In genomic region chr16:57371494-57372371, GRCh38 we compare ENCODE assay signal across 13 cellular contexts. TPM values are rescaled to one million over a fixed set of nuclear protein-coding genes. Genes with fewer than 3 reads are reported as not detected.
DNase-seq lines count a peak whose midpoint lies in the region; ATAC-seq and TF ChIP-seq lines count a peak whose summit lies in the region.
"Had no signal": no experiment of that assay in that cellular context is flagged by ENCODE, and none has a peak within 500 bp of the region (broad histone marks: within the 10 kb centered on the region; RNA-seq: fewer than 3 reads in every experiment).

No MANE protein-coding gene starts in this region.

- TF ChIP-seq CTCF in 22Rv1 (IDR thresholded peaks at IDR 0.05) (no peak), prostate gland (IDR thresholded peaks at IDR 0.05) (no peak)

- peaks cover 4% of the 10 kb centered on the region for H3K4me1 ChIP-seq in prostate gland (replicated peaks)

- H3K4me3 ChIP-seq in prostate gland, result peak overlapping the region in 1 of 2 donors; percentile 53
- H3K4me3 ChIP-seq: cardiac muscle cell had no signal

- TF ChIP-seq POLR2A in prostate gland (IDR thresholded peaks at IDR 0.05), result no peak

- intact Hi-C loops in prostate gland (cut with DNase I), result loop anchor here (1.0 to 5.0 kb wide), 2 partner anchors 54 to 67 kb away; no protein-coding TSS in a partner anchor

- DNase-seq in prostate gland (ENCODE audit: low spot score), result no peak
- DNase-seq in activated CD4-positive, CD25-positive, alpha-beta regulatory T cell (lab: John Stamatoyannopoulos, UW), result no peak
- no peak for DNase-seq in NCI-H2081 treated with DMSO at 0.1 percent for 48 hours (lab: John Stamatoyannopoulos, UW)
- no peak for DNase-seq in effector CD4-positive, alpha-beta T cell
- DNase-seq: activated T-cell treated with anti-CD3 and anti-CD28 coated beads, Interleukin-2, amount 50 U/mL, for 1 hour; naive thymus-derived CD8-positive, alpha-beta T cell had no signal

- H3K27ac ChIP-seq in 22Rv1 (peak overlapping the region; percentile 92), angular gyrus (ENCODE audit: low read depth, low read length) (peak overlapping the region; percentile 67), layer of hippocampus (ENCODE audit: low read depth, low read length) (peak overlapping the region; percentile 89), prostate gland (peak overlapping the region; percentile 90)
- H3K27ac ChIP-seq: KMS-11 had no signal

- H3K36me3 ChIP-seq in prostate gland, result no peaks in the 10 kb centered on the region
- H3K36me3 ChIP-seq: cardiac muscle cell had no signal

- ATAC-seq in GM21737 (IDR thresholded peaks at IDR 0.05; ENCODE audit: unreplicated experiment), result no peak
- ATAC-seq: naive thymus-derived CD8-positive, alpha-beta T cell had no signal

- WGBS in prostate gland, result 67% methylated on average over 15 of the region's 15 CpGs

- no peaks in the 10 kb centered on the region for H3K9me3 ChIP-seq in prostate gland

- no peaks in the 10 kb centered on the region for H3K27me3 ChIP-seq in layer of hippocampus (ENCODE audit: control insufficient read depth, insufficient read depth, low read length)
- H3K27me3 ChIP-seq in prostate gland (replicated peaks; ENCODE audit: insufficient read depth), result no peaks in the 10 kb centered on the region
- H3K27me3 ChIP-seq: cardiac muscle cell had no signal

RNA-seq across cellular contexts. Expression of gene CX3CL1, which starts 0.6 kb away (rescaled TPM):
- total RNA-seq in prostate gland, result 10 to 100 TPM; 30.2 to 52.6 TPM
- total RNA-seq: naive thymus-derived CD8-positive, alpha-beta T cell had no signal

RNA-seq across cellular contexts. Expression of gene CCL22, which starts 13.2 kb away (rescaled TPM):
- total RNA-seq in prostate gland, result under 1 TPM in 1 of 2 donors, not detected in 1; 0.51 TPM
- total RNA-seq: frontal cortex had no signal

RNA-seq across cellular contexts. Expression of gene CCL17, which starts 32.8 kb away (rescaled TPM):
- total RNA-seq in prostate gland, result not detected
- total RNA-seq: cardiac muscle cell; frontal cortex; naive thymus-derived CD8-positive, alpha-beta T cell had no signal
